Comparison of ENCODE assay signal across 1 cellular context in genomic region chr7:151123485-151124204, GRCh38.
TF ChIP-seq lines count a peak whose summit lies in the region.

No MANE protein-coding gene starts in this region.

TF ChIP-seq in WTC11, 78 proteins besides CTCF, POLR2A, EP300 and RAD21 (continued from another document):
- TF ChIP-seq, protein P1, sequence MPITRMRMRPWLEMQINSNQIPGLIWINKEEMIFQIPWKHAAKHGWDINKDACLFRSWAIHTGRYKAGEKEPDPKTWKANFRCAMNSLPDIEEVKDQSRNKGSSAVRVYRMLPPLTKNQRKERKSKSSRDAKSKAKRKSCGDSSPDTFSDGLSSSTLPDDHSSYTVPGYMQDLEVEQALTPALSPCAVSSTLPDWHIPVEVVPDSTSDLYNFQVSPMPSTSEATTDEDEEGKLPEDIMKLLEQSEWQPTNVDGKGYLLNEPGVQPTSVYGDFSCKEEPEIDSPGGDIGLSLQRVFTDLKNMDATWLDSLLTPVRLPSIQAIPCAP (CRISPR knock-in tag; IDR thresholded peaks at IDR 0.05): no peak
- TF ChIP-seq, protein P2, sequence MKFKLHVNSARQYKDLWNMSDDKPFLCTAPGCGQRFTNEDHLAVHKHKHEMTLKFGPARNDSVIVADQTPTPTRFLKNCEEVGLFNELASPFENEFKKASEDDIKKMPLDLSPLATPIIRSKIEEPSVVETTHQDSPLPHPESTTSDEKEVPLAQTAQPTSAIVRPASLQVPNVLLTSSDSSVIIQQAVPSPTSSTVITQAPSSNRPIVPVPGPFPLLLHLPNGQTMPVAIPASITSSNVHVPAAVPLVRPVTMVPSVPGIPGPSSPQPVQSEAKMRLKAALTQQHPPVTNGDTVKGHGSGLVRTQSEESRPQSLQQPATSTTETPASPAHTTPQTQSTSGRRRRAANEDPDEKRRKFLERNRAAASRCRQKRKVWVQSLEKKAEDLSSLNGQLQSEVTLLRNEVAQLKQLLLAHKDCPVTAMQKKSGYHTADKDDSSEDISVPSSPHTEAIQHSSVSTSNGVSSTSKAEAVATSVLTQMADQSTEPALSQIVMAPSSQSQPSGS (CRISPR knock-in tag; IDR thresholded peaks at IDR 0.05; ENCODE audit: borderline replicate concordance, low read depth): no peak
- TF ChIP-seq ZNF121 (CRISPR knock-in tag; IDR thresholded peaks at IDR 0.05) (peak; percentile 34), ATF6 (CRISPR knock-in tag; IDR thresholded peaks at IDR 0.05) (no peak), HMGXB4 (CRISPR knock-in tag; IDR thresholded peaks at IDR 0.05) (no peak), NFATC4 (CRISPR knock-in tag; IDR thresholded peaks at IDR 0.05) (no peak), ZNF317 (CRISPR knock-in tag; IDR thresholded peaks at IDR 0.05; ENCODE audit: borderline replicate concordance, low read depth) (no peak), RELA (CRISPR knock-in tag; IDR thresholded peaks at IDR 0.05; ENCODE audit: borderline replicate concordance) (no peak), ZNF138 (CRISPR knock-in tag; conservative IDR thresholded peaks at IDR 0.05) (no peak), GABPB1 (CRISPR knock-in tag; IDR thresholded peaks at IDR 0.05) (no peak), MAX (CRISPR knock-in tag; IDR thresholded peaks at IDR 0.05) (peak; percentile 37; the same call in 1 of the 2 replicates), FOXP1 (CRISPR knock-in tag; IDR thresholded peaks at IDR 0.05; ENCODE audit: borderline replicate concordance) (0 out of 2 replicates have a peak, but pooled peaks have one; percentile 25), ZNF263 (CRISPR knock-in tag; IDR thresholded peaks at IDR 0.05; ENCODE audit: low read depth) (no peak), SP1 (CRISPR knock-in tag; conservative IDR thresholded peaks at IDR 0.05) (peak; percentile 53; the same call in 1 of the 2 replicates), TEAD4 (CRISPR knock-in tag; IDR thresholded peaks at IDR 0.05) (no peak), ZNF219 (CRISPR knock-in tag; IDR thresholded peaks at IDR 0.05; ENCODE audit: borderline replicate concordance) (no peak), ATF1 (CRISPR knock-in tag; IDR thresholded peaks at IDR 0.05) (no peak), NFYB (CRISPR knock-in tag; conservative IDR thresholded peaks at IDR 0.05; ENCODE audit: low read depth) (no peak), PRRX2 (CRISPR knock-in tag; IDR thresholded peaks at IDR 0.05) (no peak), SMAD4 (CRISPR knock-in tag; IDR thresholded peaks at IDR 0.05) (no peak)
- TF ChIP-seq, protein P3, sequence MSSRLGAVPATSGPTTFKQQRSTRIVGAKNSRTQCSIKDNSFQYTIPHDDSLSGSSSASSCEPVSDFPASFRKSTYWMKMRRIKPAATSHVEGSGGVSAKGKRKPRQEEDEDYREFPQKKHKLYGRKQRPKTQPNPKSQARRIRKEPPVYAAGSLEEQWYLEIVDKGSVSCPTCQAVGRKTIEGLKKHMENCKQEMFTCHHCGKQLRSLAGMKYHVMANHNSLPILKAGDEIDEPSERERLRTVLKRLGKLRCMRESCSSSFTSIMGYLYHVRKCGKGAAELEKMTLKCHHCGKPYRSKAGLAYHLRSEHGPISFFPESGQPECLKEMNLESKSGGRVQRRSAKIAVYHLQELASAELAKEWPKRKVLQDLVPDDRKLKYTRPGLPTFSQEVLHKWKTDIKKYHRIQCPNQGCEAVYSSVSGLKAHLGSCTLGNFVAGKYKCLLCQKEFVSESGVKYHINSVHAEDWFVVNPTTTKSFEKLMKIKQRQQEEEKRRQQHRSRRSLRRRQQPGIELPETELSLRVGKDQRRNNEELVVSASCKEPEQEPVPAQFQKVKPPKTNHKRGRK (CRISPR knock-in tag; IDR thresholded peaks at IDR 0.05; ENCODE audit: borderline replicate concordance): no peak
- TF ChIP-seq, protein P4, sequence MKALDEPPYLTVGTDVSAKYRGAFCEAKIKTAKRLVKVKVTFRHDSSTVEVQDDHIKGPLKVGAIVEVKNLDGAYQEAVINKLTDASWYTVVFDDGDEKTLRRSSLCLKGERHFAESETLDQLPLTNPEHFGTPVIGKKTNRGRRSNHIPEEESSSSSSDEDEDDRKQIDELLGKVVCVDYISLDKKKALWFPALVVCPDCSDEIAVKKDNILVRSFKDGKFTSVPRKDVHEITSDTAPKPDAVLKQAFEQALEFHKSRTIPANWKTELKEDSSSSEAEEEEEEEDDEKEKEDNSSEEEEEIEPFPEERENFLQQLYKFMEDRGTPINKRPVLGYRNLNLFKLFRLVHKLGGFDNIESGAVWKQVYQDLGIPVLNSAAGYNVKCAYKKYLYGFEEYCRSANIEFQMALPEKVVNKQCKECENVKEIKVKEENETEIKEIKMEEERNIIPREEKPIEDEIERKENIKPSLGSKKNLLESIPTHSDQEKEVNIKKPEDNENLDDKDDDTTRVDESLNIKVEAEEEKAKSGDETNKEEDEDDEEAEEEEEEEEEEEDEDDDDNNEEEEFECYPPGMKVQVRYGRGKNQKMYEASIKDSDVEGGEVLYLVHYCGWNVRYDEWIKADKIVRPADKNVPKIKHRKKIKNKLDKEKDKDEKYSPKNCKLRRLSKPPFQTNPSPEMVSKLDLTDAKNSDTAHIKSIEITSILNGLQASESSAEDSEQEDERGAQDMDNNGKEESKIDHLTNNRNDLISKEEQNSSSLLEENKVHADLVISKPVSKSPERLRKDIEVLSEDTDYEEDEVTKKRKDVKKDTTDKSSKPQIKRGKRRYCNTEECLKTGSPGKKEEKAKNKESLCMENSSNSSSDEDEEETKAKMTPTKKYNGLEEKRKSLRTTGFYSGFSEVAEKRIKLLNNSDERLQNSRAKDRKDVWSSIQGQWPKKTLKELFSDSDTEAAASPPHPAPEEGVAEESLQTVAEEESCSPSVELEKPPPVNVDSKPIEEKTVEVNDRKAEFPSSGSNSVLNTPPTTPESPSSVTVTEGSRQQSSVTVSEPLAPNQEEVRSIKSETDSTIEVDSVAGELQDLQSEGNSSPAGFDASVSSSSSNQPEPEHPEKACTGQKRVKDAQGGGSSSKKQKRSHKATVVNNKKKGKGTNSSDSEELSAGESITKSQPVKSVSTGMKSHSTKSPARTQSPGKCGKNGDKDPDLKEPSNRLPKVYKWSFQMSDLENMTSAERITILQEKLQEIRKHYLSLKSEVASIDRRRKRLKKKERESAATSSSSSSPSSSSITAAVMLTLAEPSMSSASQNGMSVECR (CRISPR knock-in tag; IDR thresholded peaks at IDR 0.05; ENCODE audit: borderline replicate concordance): 0 out of 2 replicates have a peak, but pooled peaks have one; percentile 29
- TF ChIP-seq, protein P5, sequence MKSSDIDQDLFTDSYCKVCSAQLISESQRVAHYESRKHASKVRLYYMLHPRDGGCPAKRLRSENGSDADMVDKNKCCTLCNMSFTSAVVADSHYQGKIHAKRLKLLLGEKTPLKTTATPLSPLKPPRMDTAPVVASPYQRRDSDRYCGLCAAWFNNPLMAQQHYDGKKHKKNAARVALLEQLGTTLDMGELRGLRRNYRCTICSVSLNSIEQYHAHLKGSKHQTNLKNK (CRISPR knock-in tag; IDR thresholded peaks at IDR 0.05): no peak
- TF ChIP-seq, protein P6, sequence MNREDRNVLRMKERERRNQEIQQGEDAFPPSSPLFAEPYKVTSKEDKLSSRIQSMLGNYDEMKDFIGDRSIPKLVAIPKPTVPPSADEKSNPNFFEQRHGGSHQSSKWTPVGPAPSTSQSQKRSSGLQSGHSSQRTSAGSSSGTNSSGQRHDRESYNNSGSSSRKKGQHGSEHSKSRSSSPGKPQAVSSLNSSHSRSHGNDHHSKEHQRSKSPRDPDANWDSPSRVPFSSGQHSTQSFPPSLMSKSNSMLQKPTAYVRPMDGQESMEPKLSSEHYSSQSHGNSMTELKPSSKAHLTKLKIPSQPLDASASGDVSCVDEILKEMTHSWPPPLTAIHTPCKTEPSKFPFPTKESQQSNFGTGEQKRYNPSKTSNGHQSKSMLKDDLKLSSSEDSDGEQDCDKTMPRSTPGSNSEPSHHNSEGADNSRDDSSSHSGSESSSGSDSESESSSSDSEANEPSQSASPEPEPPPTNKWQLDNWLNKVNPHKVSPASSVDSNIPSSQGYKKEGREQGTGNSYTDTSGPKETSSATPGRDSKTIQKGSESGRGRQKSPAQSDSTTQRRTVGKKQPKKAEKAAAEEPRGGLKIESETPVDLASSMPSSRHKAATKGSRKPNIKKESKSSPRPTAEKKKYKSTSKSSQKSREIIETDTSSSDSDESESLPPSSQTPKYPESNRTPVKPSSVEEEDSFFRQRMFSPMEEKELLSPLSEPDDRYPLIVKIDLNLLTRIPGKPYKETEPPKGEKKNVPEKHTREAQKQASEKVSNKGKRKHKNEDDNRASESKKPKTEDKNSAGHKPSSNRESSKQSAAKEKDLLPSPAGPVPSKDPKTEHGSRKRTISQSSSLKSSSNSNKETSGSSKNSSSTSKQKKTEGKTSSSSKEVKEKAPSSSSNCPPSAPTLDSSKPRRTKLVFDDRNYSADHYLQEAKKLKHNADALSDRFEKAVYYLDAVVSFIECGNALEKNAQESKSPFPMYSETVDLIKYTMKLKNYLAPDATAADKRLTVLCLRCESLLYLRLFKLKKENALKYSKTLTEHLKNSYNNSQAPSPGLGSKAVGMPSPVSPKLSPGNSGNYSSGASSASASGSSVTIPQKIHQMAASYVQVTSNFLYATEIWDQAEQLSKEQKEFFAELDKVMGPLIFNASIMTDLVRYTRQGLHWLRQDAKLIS (CRISPR knock-in tag; IDR thresholded peaks at IDR 0.05; ENCODE audit: borderline replicate concordance): no peak
